In genomic region chr2:64711260-64711659, GRCh38 we compare ENCODE assay signal across 17 cellular contexts. TPM values are rescaled to one million over a fixed set of nuclear protein-coding genes. Genes with fewer than 3 reads are reported as not detected.
A peak's percentile ranks its signal among the peaks of the same experiment; 100 is the strongest.
DNase-seq lines count a peak whose midpoint lies in the region; ATAC-seq lines count a peak whose summit lies in the region.
"Had no signal": no experiment of that assay in that cellular context is flagged by ENCODE, and none has a peak within 500 bp of the region (broad histone marks: within the 10 kb centered on the region; RNA-seq: fewer than 3 reads in every experiment).

No MANE protein-coding gene starts in this region.

- no peaks in the 10 kb centered on the region for H3K27me3 Mint-ChIP-seq in stimulated activated naive CD8-positive, alpha-beta T cell treated with anti-CD3 and anti-CD28 coated beads, Interleukin-15, Interleukin-2, amounts not matched to agents 100 ng/mL and 50 ng/mL, for 24 hours
- H3K27me3 Mint-ChIP-seq in stimulated activated naive B cell treated with anti-CD40 and anti-IgM and Interleukin-4, amounts not matched to agents 10 μg/mL and 1 μg/mL and 100 μg/mL, for 72 hours = no peaks in the 10 kb centered on the region
- H3K27me3 Mint-ChIP-seq: activated CD4-positive, alpha-beta memory T cell treated with anti-CD3 and anti-CD28 coated beads, Interleukin-2, amount 10 ng/mL, durations not matched to agents 7 days and 5 days had no signal

- peak overlapping the region; percentile 52 for H3K27ac Mint-ChIP-seq in stimulated activated naive CD8-positive, alpha-beta T cell treated with anti-CD3 and anti-CD28 coated beads, Interleukin-15, Interleukin-2, amounts not matched to agents 100 ng/mL and 50 ng/mL, for 24 hours
- no peak overlapping the region for H3K27ac Mint-ChIP-seq in stimulated activated naive B cell treated with anti-CD40 and anti-IgM and Interleukin-4, amounts not matched to agents 10 μg/mL and 1 μg/mL and 100 μg/mL, for 72 hours
- H3K27ac Mint-ChIP-seq: activated CD4-positive, alpha-beta memory T cell treated with anti-CD3 and anti-CD28 coated beads, Interleukin-2, amount 10 ng/mL, durations not matched to agents 7 days and 5 days had no signal

- no peak for DNase-seq in stimulated activated naive CD8-positive, alpha-beta T cell treated with anti-CD3 and anti-CD28 coated beads, Interleukin-15, Interleukin-2, amounts not matched to agents 100 U/mL and 50 U/mL, for 24 hours
- DNase-seq in SJCRH30 (peak; percentile 42 to 62), dermis microvascular lymphatic vessel endothelial cell (ENCODE audit: low read depth in 2 of 2) (peak; percentile 96 to 99), HT-29 (ENCODE audit: low spot score) (no peak)
- no peak for DNase-seq in stimulated activated naive B cell treated with anti-CD40 and anti-IgM and Interleukin-4, amounts not matched to agents 10 μg/mL and 1 μg/mL and 100 μg/mL, for 72 hours
- DNase-seq in stimulated activated CD4-positive, alpha-beta T cell treated with anti-CD3 and anti-CD28 coated beads, Interleukin-4, amount 100 ng/mL, for 4 hours = no peak
- DNase-seq: activated CD4-positive, alpha-beta memory T cell treated with anti-CD3 and anti-CD28 coated beads, Interleukin-2, amount 10 ng/mL, durations not matched to agents 7 days and 5 days; DMS53; esophagus squamous epithelium; heart left ventricle; islet precursor cell; MM.1S; NCI-H2029; SHP77; substantia nigra had no signal

- peaks cover 16% of the 10 kb centered on the region for H3K4me1 Mint-ChIP-seq in stimulated activated naive CD8-positive, alpha-beta T cell treated with anti-CD3 and anti-CD28 coated beads, Interleukin-15, Interleukin-2, amounts not matched to agents 100 ng/mL and 50 ng/mL, for 24 hours (ENCODE audit: low read depth)
- H3K4me1 Mint-ChIP-seq in stimulated activated naive B cell treated with anti-CD40 and anti-IgM and Interleukin-4, amounts not matched to agents 10 μg/mL and 1 μg/mL and 100 μg/mL, for 72 hours = peaks cover 5 to 10% of the 10 kb centered on the region in 2 donors

- peak overlapping the region; percentile 33 for H3K27ac ChIP-seq in SJCRH30
- H3K27ac ChIP-seq: esophagus squamous epithelium, heart left ventricle had no signal

- no peak overlapping the region for H3K4me3 ChIP-seq in SJCRH30
- H3K4me3 ChIP-seq: esophagus squamous epithelium, heart left ventricle had no signal

- H3K36me3 ChIP-seq in SJCRH30 = no peaks in the 10 kb centered on the region
- H3K36me3 ChIP-seq: heart left ventricle had no signal

- H3K4me3 Mint-ChIP-seq in stimulated activated naive CD8-positive, alpha-beta T cell treated with anti-CD3 and anti-CD28 coated beads, Interleukin-15, Interleukin-2, amounts not matched to agents 100 ng/mL and 50 ng/mL, for 24 hours = peak overlapping the region; percentile 52
- H3K4me3 Mint-ChIP-seq in stimulated activated naive B cell treated with anti-CD40 and anti-IgM and Interleukin-4, amounts not matched to agents 10 μg/mL and 1 μg/mL and 100 μg/mL, for 72 hours = no peak overlapping the region
- H3K4me3 Mint-ChIP-seq: activated CD4-positive, alpha-beta memory T cell treated with anti-CD3 and anti-CD28 coated beads, Interleukin-2, amount 10 ng/mL, durations not matched to agents 7 days and 5 days; neural crest cell had no signal

- H3K9me3 Mint-ChIP-seq in stimulated activated naive CD8-positive, alpha-beta T cell treated with anti-CD3 and anti-CD28 coated beads, Interleukin-15, Interleukin-2, amounts not matched to agents 100 ng/mL and 50 ng/mL, for 24 hours = peaks cover 5% of the 10 kb centered on the region
- H3K9me3 Mint-ChIP-seq in stimulated activated naive B cell treated with anti-CD40 and anti-IgM and Interleukin-4, amounts not matched to agents 10 μg/mL and 1 μg/mL and 100 μg/mL, for 72 hours = peaks cover 0 to 2% of the 10 kb centered on the region in 2 donors

- H3K4me1 ChIP-seq in SJCRH30 = peaks cover 24% of the 10 kb centered on the region

- ATAC-seq in stimulated activated naive CD8-positive, alpha-beta T cell treated with anti-CD3 and anti-CD28 coated beads, Interleukin-15, Interleukin-2, amounts not matched to agents 100 U/mL and 50 U/mL, for 24 hours = no peak
- no peak for ATAC-seq in stimulated activated naive B cell treated with anti-CD40 and anti-IgM and Interleukin-4, amounts not matched to agents 10 μg/mL and 1 μg/mL and 100 μg/mL, for 72 hours (replicated peaks)

- H3K36me3 Mint-ChIP-seq in stimulated activated naive CD8-positive, alpha-beta T cell treated with anti-CD3 and anti-CD28 coated beads, Interleukin-15, Interleukin-2, amounts not matched to agents 100 ng/mL and 50 ng/mL, for 24 hours (ENCODE audit: low read depth) = peaks cover 3% of the 10 kb centered on the region
- peaks cover 0 to 9% of the 10 kb centered on the region in 2 donors for H3K36me3 Mint-ChIP-seq in stimulated activated naive B cell treated with anti-CD40 and anti-IgM and Interleukin-4, amounts not matched to agents 10 μg/mL and 1 μg/mL and 100 μg/mL, for 72 hours

- no peaks in the 10 kb centered on the region for H3K27me3 ChIP-seq in SJCRH30
- H3K27me3 ChIP-seq: esophagus squamous epithelium, heart left ventricle had no signal

- H3K9me3 ChIP-seq in SJCRH30 (replicated peaks) = peaks cover 7% of the 10 kb centered on the region
- H3K9me3 ChIP-seq: esophagus squamous epithelium had no signal

RNA-seq across cellular contexts. Expression of gene SERTAD2, which starts 57.5 kb away (rescaled TPM):
- 30.9 and 34.7 TPM in 2 replicates for total RNA-seq in SJCRH30 (2014; rRNA removed; shearing (Covaris generic))
- 3.6 and 6.4 TPM in 2 replicates for total RNA-seq in dermis microvascular lymphatic vessel endothelial cell
- 6.1 and 6.6 TPM in 2 replicates for total RNA-seq in HT-29 (2014; rRNA removed; shearing (Covaris generic))

Comparison
In these comparisons a context has a peak if more than half of its experiments do, and no peak if none do; other contexts are left out.
1. DNase-seq: peak in SJCRH30 (2 of 2) and dermis microvascular lymphatic vessel endothelial cell (2 of 2); none in stimulated activated naive CD8-positive, alpha-beta T cell treated with anti-CD3 and anti-CD28 coated beads, Interleukin-15, Interleukin-2, amounts not matched to agents 100 U/mL and 50 U/mL, for 24 hours (single experiment), stimulated activated naive B cell treated with anti-CD40 and anti-IgM and Interleukin-4, amounts not matched to agents 10 μg/mL and 1 μg/mL and 100 μg/mL, for 72 hours (single experiment), HT-29 (single experiment) and stimulated activated CD4-positive, alpha-beta T cell treated with anti-CD3 and anti-CD28 coated beads, Interleukin-4, amount 100 ng/mL, for 4 hours (0 of 2).